In genomic region chrY:7280385-7280740, GRCh38 we compare ENCODE assay signal across 7 cellular contexts.
DNase-seq lines count a peak whose midpoint lies in the region; ATAC-seq, FAIRE-seq and TF ChIP-seq lines count a peak whose summit lies in the region.
"Not testable (repeated sequence)": the region's sequence is repeated elsewhere in the genome, so short reads cannot be mapped to it uniquely, and the experiment has no call there.

No MANE protein-coding gene starts in this region.

- peak overlapping the region; percentile 93 for H3K27ac Mint-ChIP-seq in activated CD4-positive, alpha-beta T cell treated with anti-CD3 and anti-CD28 coated beads for 36 hours
- H3K27ac Mint-ChIP-seq in activated T-helper 17 cell treated with anti-CD3 and anti-CD28 coated beads, Interleukin-2, amount 50 U/mL, for 72 hours = peak overlapping the region; percentile 81
- peak overlapping the region; percentile 86 for H3K27ac Mint-ChIP-seq in activated naive CD8-positive, alpha-beta T cell treated with anti-CD3 and anti-CD28 coated beads, Interleukin-2, amount 10 ng/mL, durations not matched to agents 7 days and 5 days
- peak overlapping the region in 1 of 2 donors; percentile 88 for H3K27ac Mint-ChIP-seq in natural killer cell

- H3K27me3 Mint-ChIP-seq in activated CD4-positive, alpha-beta T cell treated with anti-CD3 and anti-CD28 coated beads for 36 hours; activated T-helper 17 cell treated with anti-CD3 and anti-CD28 coated beads, Interleukin-2, amount 50 U/mL, for 72 hours; activated naive CD8-positive, alpha-beta T cell treated with anti-CD3 and anti-CD28 coated beads, Interleukin-2, amount 10 ng/mL, durations not matched to agents 7 days and 5 days; natural killer cell (ENCODE audit: low read depth in 2 of 2): not testable (repeated sequence)

- H3K4me1 Mint-ChIP-seq in activated CD4-positive, alpha-beta T cell treated with anti-CD3 and anti-CD28 coated beads for 36 hours = peaks cover 65% of the 10 kb centered on the region
- peaks cover 13% of the 10 kb centered on the region for H3K4me1 Mint-ChIP-seq in activated T-helper 17 cell treated with anti-CD3 and anti-CD28 coated beads, Interleukin-2, amount 50 U/mL, for 72 hours
- H3K4me1 Mint-ChIP-seq in activated naive CD8-positive, alpha-beta T cell treated with anti-CD3 and anti-CD28 coated beads, Interleukin-2, amount 10 ng/mL, durations not matched to agents 7 days and 5 days = peaks cover 47% of the 10 kb centered on the region
- peaks cover 0 to 47% of the 10 kb centered on the region in 2 donors for H3K4me1 Mint-ChIP-seq in natural killer cell

- peak; percentile 80 for FAIRE-seq in GM12891 (lab: Jason Lieb, UNC)

- H3K4me3 Mint-ChIP-seq in activated CD4-positive, alpha-beta T cell treated with anti-CD3 and anti-CD28 coated beads for 36 hours = peak overlapping the region; percentile 71
- H3K4me3 Mint-ChIP-seq in activated T-helper 17 cell treated with anti-CD3 and anti-CD28 coated beads, Interleukin-2, amount 50 U/mL, for 72 hours = peak overlapping the region; percentile 99
- peak overlapping the region; percentile 84 for H3K4me3 Mint-ChIP-seq in activated naive CD8-positive, alpha-beta T cell treated with anti-CD3 and anti-CD28 coated beads, Interleukin-2, amount 10 ng/mL, durations not matched to agents 7 days and 5 days
- H3K4me3 Mint-ChIP-seq in natural killer cell = not testable (repeated sequence)

- TF ChIP-seq POLR2A in GM12891 (IDR thresholded peaks at IDR 0.05; ENCODE audit: low read depth, low read length) = not testable (repeated sequence)

- peak; percentile 60 for ATAC-seq in activated CD4-positive, alpha-beta T cell treated with anti-CD3 and anti-CD28 coated beads for 36 hours
- peak; percentile 73 for ATAC-seq in activated T-helper 17 cell treated with anti-CD3 and anti-CD28 coated beads, Interleukin-2, amount 50 U/mL, for 72 hours (replicated peaks)
- peak; percentile 57 for ATAC-seq in activated naive CD8-positive, alpha-beta T cell treated with anti-CD3 and anti-CD28 coated beads, Interleukin-2, amount 10 ng/mL, durations not matched to agents 7 days and 5 days (ENCODE audit: low read depth)
- ATAC-seq in Right ventricle myocardium superior (ENCODE audit: poor library complexity) (peak; percentile 49), natural killer cell (peak; percentile 72 to 100 (median 94))

- not testable (repeated sequence) for DNase-seq in GM12891 (ENCODE audit: insufficient read length, low spot score); activated CD4-positive, alpha-beta T cell treated with anti-CD3 and anti-CD28 coated beads for 36 hours; activated naive CD8-positive, alpha-beta T cell treated with anti-CD3 and anti-CD28 coated beads, Interleukin-2, amount 10 ng/mL, durations not matched to agents 7 days and 5 days; Right ventricle myocardium superior
- DNase-seq in NCI-H69 (lab: John Stamatoyannopoulos, UW) (peak; percentile 75), natural killer cell (peak; percentile 28)

- TF ChIP-seq CTCF in natural killer cell (IDR thresholded peaks at IDR 0.05) = not testable (repeated sequence)

- CTCF ChIA-PET in activated CD4-positive, alpha-beta T cell treated with anti-CD3 and anti-CD28 coated beads for 36 hours (lab: Charles Lee) = interaction anchor here (0.9 kb wide), 1 partner anchor 10 kb away, joined by 3 read pairs; no protein-coding TSS in a partner anchor

- POLR2A ChIA-PET in activated CD4-positive, alpha-beta T cell treated with anti-CD3 and anti-CD28 coated beads for 36 hours (lab: Charles Lee); activated naive CD8-positive, alpha-beta T cell treated with anti-CD3 and anti-CD28 coated beads, Interleukin-2, amount 10 ng/mL, durations not matched to agents 7 days and 5 days (lab: Charles Lee): not testable (repeated sequence)

- intact Hi-C loops in activated CD4-positive, alpha-beta T cell treated with anti-CD3 and anti-CD28 coated beads for 36 hours (cut with DNase I, micrococcal nuclease); Right ventricle myocardium superior (cut with DNase I); natural killer cell (cut with micrococcal nuclease): not testable (repeated sequence)

- H3K36me3 Mint-ChIP-seq in activated CD4-positive, alpha-beta T cell treated with anti-CD3 and anti-CD28 coated beads for 36 hours (ENCODE audit: low read depth) = peaks cover 59% of the 10 kb centered on the region
- H3K36me3 Mint-ChIP-seq in activated T-helper 17 cell treated with anti-CD3 and anti-CD28 coated beads, Interleukin-2, amount 50 U/mL, for 72 hours (ENCODE audit: low read depth) = peaks cover 98% of the 10 kb centered on the region
- H3K36me3 Mint-ChIP-seq in activated naive CD8-positive, alpha-beta T cell treated with anti-CD3 and anti-CD28 coated beads, Interleukin-2, amount 10 ng/mL, durations not matched to agents 7 days and 5 days = peaks cover 14% of the 10 kb centered on the region
- H3K36me3 Mint-ChIP-seq in natural killer cell = not testable (repeated sequence)

- H3K9me3 Mint-ChIP-seq in activated CD4-positive, alpha-beta T cell treated with anti-CD3 and anti-CD28 coated beads for 36 hours (ENCODE audit: low read depth); activated T-helper 17 cell treated with anti-CD3 and anti-CD28 coated beads, Interleukin-2, amount 50 U/mL, for 72 hours; activated naive CD8-positive, alpha-beta T cell treated with anti-CD3 and anti-CD28 coated beads, Interleukin-2, amount 10 ng/mL, durations not matched to agents 7 days and 5 days; natural killer cell: not testable (repeated sequence)
